Comparison of ENCODE assay signal across 1 cellular context in genomic region chr11:9796276-9796675, GRCh38.
TF ChIP-seq lines count a peak whose summit lies in the region.

No MANE protein-coding gene starts in this region.

TF ChIP-seq in GM23338, 12 proteins besides CTCF, POLR2A, EP300 and RAD21 (continued from another document):
- TF ChIP-seq, protein P1, sequence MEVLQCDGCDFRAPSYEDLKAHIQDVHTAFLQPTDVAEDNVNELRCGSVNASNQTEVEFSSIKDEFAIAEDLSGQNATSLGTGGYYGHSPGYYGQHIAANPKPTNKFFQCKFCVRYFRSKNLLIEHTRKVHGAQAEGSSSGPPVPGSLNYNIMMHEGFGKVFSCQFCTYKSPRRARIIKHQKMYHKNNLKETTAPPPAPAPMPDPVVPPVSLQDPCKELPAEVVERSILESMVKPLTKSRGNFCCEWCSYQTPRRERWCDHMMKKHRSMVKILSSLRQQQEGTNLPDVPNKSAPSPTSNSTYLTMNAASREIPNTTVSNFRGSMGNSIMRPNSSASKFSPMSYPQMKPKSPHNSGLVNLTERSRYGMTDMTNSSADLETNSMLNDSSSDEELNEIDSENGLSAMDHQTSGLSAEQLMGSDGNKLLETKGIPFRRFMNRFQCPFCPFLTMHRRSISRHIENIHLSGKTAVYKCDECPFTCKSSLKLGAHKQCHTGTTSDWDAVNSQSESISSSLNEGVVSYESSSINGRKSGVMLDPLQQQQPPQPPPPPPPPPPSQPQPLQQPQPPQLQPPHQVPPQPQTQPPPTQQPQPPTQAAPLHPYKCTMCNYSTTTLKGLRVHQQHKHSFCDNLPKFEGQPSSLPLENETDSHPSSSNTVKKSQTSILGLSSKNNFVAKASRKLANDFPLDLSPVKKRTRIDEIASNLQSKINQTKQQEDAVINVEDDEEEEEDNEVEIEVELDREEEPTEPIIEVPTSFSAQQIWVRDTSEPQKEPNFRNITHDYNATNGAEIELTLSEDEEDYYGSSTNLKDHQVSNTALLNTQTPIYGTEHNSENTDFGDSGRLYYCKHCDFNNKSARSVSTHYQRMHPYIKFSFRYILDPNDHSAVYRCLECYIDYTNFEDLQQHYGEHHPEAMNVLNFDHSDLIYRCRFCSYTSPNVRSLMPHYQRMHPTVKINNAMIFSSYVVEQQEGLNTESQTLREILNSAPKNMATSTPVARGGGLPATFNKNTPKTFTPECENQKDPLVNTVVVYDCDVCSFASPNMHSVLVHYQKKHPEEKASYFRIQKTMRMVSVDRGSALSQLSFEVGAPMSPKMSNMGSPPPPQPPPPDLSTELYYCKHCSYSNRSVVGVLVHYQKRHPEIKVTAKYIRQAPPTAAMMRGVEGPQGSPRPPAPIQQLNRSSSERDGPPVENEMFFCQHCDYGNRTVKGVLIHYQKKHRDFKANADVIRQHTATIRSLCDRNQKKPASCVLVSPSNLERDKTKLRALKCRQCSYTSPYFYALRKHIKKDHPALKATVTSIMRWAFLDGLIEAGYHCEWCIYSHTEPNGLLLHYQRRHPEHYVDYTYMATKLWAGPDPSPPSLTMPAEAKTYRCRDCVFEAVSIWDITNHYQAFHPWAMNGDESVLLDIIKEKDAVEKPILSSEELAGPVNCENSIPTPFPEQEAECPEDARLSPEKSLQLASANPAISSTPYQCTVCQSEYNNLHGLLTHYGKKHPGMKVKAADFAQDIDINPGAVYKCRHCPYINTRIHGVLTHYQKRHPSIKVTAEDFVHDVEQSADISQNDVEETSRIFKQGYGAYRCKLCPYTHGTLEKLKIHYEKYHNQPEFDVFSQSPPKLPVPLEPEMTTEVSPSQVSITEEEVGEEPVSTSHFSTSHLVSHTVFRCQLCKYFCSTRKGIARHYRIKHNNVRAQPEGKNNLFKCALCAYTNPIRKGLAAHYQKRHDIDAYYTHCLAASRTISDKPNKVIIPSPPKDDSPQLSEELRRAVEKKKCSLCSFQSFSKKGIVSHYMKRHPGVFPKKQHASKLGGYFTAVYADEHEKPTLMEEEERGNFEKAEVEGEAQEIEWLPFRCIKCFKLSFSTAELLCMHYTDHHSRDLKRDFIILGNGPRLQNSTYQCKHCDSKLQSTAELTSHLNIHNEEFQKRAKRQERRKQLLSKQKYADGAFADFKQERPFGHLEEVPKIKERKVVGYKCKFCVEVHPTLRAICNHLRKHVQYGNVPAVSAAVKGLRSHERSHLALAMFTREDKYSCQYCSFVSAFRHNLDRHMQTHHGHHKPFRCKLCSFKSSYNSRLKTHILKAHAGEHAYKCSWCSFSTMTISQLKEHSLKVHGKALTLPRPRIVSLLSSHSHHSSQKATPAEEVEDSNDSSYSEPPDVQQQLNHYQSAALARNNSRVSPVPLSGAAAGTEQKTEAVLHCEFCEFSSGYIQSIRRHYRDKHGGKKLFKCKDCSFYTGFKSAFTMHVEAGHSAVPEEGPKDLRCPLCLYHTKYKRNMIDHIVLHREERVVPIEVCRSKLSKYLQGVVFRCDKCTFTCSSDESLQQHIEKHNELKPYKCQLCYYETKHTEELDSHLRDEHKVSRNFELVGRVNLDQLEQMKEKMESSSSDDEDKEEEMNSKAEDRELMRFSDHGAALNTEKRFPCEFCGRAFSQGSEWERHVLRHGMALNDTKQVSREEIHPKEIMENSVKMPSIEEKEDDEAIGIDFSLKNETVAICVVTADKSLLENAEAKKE (CRISPR knock-in tag; IDR thresholded peaks at IDR 0.05), result no peak
- TF ChIP-seq, protein P2, sequence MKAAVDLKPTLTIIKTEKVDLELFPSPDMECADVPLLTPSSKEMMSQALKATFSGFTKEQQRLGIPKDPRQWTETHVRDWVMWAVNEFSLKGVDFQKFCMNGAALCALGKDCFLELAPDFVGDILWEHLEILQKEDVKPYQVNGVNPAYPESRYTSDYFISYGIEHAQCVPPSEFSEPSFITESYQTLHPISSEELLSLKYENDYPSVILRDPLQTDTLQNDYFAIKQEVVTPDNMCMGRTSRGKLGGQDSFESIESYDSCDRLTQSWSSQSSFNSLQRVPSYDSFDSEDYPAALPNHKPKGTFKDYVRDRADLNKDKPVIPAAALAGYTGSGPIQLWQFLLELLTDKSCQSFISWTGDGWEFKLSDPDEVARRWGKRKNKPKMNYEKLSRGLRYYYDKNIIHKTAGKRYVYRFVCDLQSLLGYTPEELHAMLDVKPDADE (IDR thresholded peaks at IDR 0.05), result no peak
